ENCODE assay signal across 20 cellular contexts in genomic region chr3:32147935-32148334, GRCh38. TPM values are rescaled to one million over a fixed set of nuclear protein-coding genes. Genes with fewer than 3 reads are reported as not detected.
DNase-seq lines count a peak whose midpoint lies in the region; ATAC-seq, FAIRE-seq and TF ChIP-seq lines count a peak whose summit lies in the region.
"Had no signal": no experiment of that assay in that cellular context is flagged by ENCODE, and none has a peak within 500 bp of the region (broad histone marks: within the 10 kb centered on the region; RNA-seq: fewer than 3 reads in every experiment).

No MANE protein-coding gene starts in this region.

- dilution Hi-C loops in keratinocyte (cut with MboI; ENCODE audit: extremely low pct_ligation_motif_present, low sequenced_read_pairs), result loop anchor here (25.0 kb wide), 1 partner anchor 136 kb away; no protein-coding TSS in a partner anchor

- H3K27me3 Mint-ChIP-seq in CD4-positive, alpha-beta T cell, result no peaks in the 10 kb centered on the region
- H3K27me3 Mint-ChIP-seq: activated CD8-positive, alpha-beta memory T cell treated with anti-CD3 and anti-CD28 coated beads, Interleukin-2, amount 10 ng/mL, durations not matched to agents 7 days and 5 days; B cell had no signal

- no peak overlapping the region for H3K4me2 ChIP-seq in keratinocyte (ENCODE audit: control insufficient read depth, extremely low read depth, insufficient read depth, low read depth, low read length)

- no peak overlapping the region for H3K27ac Mint-ChIP-seq in CD4-positive, alpha-beta T cell
- H3K27ac Mint-ChIP-seq: activated CD8-positive, alpha-beta memory T cell treated with anti-CD3 and anti-CD28 coated beads, Interleukin-2, amount 10 ng/mL, durations not matched to agents 7 days and 5 days; B cell had no signal

- no peak overlapping the region for H3K4me3 ChIP-seq in keratinocyte (ENCODE audit: control insufficient read depth in 2 of 3, extremely low read depth in 1 of 3, insufficient read depth in 2 of 3, low read depth in 1 of 3, low read length in 3 of 3)
- H3K4me3 ChIP-seq: body of pancreas, sigmoid colon had no signal

- no peaks in the 10 kb centered on the region for H3K9me3 ChIP-seq in keratinocyte (ENCODE audit: control insufficient read depth, low read depth, low read length)
- H3K9me3 ChIP-seq in CD4-positive, alpha-beta T cell (ENCODE audit: control insufficient read depth, low read length), result no peaks in the 10 kb centered on the region
- H3K9me3 ChIP-seq: body of pancreas, sigmoid colon had no signal

- POLR2A ChIA-PET in HEK293T (lab: Yijun Ruan, JAX), result no interaction called here
- POLR2A ChIA-PET in CD4-positive, alpha-beta T cell (lab: Charles Lee), result no interaction called here

- peaks cover 79% of the 10 kb centered on the region for H3K36me3 Mint-ChIP-seq in CD4-positive, alpha-beta T cell (ENCODE audit: low read depth)

- in situ Hi-C loops in SK-MEL-5 (cut with HindIII; ENCODE audit: low pct_unique_long_range_greater_than_20kb, low sequenced_read_pairs), result no loop called here

- no peaks in the 10 kb centered on the region for H3K79me2 ChIP-seq in keratinocyte (ENCODE audit: control insufficient read depth, insufficient read depth, low read length)

- FAIRE-seq in keratinocyte (lab: Jason Lieb, UNC), result no peak
- FAIRE-seq: GM18507, urothelium cell line had no signal

- peak; percentile 32 for DNase-seq in HEK293T (ENCODE audit: extremely low spot score)
- peak; percentile 44 for DNase-seq in SK-MEL-5 (ENCODE audit: low read depth, low spot score)
- DNase-seq in keratinocyte (ENCODE audit: low read depth, low spot score), result no peak
- no peak for DNase-seq in CD4-positive, alpha-beta T cell
- DNase-seq: activated CD8-positive, alpha-beta memory T cell treated with anti-CD3 and anti-CD28 coated beads, Interleukin-2, amount 10 ng/mL, durations not matched to agents 7 days and 5 days; activated naive CD4-positive, alpha-beta T cell treated with Interleukin-2 at 50 U/mL for 16 hours; body of pancreas; GOT3; NCI-H510A; SHP77 treated with DMSO at 0.1 percent for 48 hours; sigmoid colon; stimulated activated CD4-positive, alpha-beta T cell treated with anti-CD3 and anti-CD28 coated beads, Interleukin-4, amount 100 ng/mL, for 4 hours; stimulated activated naive CD4-positive, alpha-beta T cell had no signal

- H3K27ac ChIP-seq in C4-2B (no peak overlapping the region), keratinocyte (ENCODE audit: control insufficient read depth, insufficient read depth, low read length) (no peak overlapping the region)
- H3K27ac ChIP-seq in CD4-positive, alpha-beta T cell (ENCODE audit: low read depth, low read length), result no peak overlapping the region
- H3K27ac ChIP-seq: body of pancreas, sigmoid colon had no signal

- intact Hi-C loops in CD4-positive, alpha-beta T cell (cut with DNase I, micrococcal nuclease), result loop anchor here in 1 of 2 experiments (10.0 kb wide), 1 partner anchor 423 kb away; no protein-coding TSS in a partner anchor

- CTCF ChIA-PET in HEK293T (lab: Yijun Ruan, JAX), result no interaction called here
- CTCF ChIA-PET in CD4-positive, alpha-beta T cell (lab: Charles Lee), result no interaction called here

- ATAC-seq in HG03045 (IDR thresholded peaks at IDR 0.05; ENCODE audit: unreplicated experiment) (no peak), GM18502 (IDR thresholded peaks at IDR 0.05; ENCODE audit: poor library complexity, unreplicated experiment) (no peak), HG02870 (IDR thresholded peaks at IDR 0.05; ENCODE audit: unreplicated experiment) (no peak)
- no peak for ATAC-seq in CD4-positive, alpha-beta T cell (ENCODE audit: poor library complexity)
- ATAC-seq: activated CD8-positive, alpha-beta memory T cell treated with anti-CD3 and anti-CD28 coated beads, Interleukin-2, amount 10 ng/mL, durations not matched to agents 7 days and 5 days; body of pancreas had no signal

- H2AFZ ChIP-seq in keratinocyte (ENCODE audit: control insufficient read depth, low read length), result no peak overlapping the region

- H3K36me3 ChIP-seq in keratinocyte (ENCODE audit: control insufficient read depth in 2 of 2, extremely low read depth in 1 of 2, insufficient read depth in 2 of 2, low read length in 2 of 2), result no peaks in the 10 kb centered on the region

- peaks cover 10% of the 10 kb centered on the region for H3K4me1 Mint-ChIP-seq in CD4-positive, alpha-beta T cell (ENCODE audit: low read depth)

- peaks cover 4% of the 10 kb centered on the region for H3K4me1 ChIP-seq in keratinocyte (ENCODE audit: control insufficient read depth, extremely low read depth, insufficient read depth, low read length)
- H3K4me1 ChIP-seq: body of pancreas had no signal

- TF ChIP-seq CTCF in C4-2B (conservative IDR thresholded peaks at IDR 0.05) (peak; percentile 20), keratinocyte (optimal IDR thresholded peaks at IDR 0.05 in 1 of 3, IDR thresholded peaks at IDR 0.05 in 1 of 3, conservative IDR thresholded peaks at IDR 0.05 in 1 of 3; ENCODE audit: extremely low read depth in 1 of 3, insufficient read depth in 2 of 3, low read length in 3 of 3) (peak in 2 of 3 experiments; percentile 21 to 27)
- TF ChIP-seq CTCF in CD4-positive, alpha-beta T cell (IDR thresholded peaks at IDR 0.05), result no peak

- H3K9me1 ChIP-seq in keratinocyte (ENCODE audit: control insufficient read depth, extremely low read depth, insufficient read depth, low read length), result no peaks in the 10 kb centered on the region

- no peak overlapping the region for H3K9ac ChIP-seq in keratinocyte (ENCODE audit: control insufficient read depth, extremely low read depth, insufficient read depth, low read length)

- H3K27me3 ChIP-seq in keratinocyte (ENCODE audit: control insufficient read depth, extremely low read depth, insufficient read depth, low read length), result no peaks in the 10 kb centered on the region
- no peaks in the 10 kb centered on the region for H3K27me3 ChIP-seq in CD4-positive, alpha-beta T cell (ENCODE audit: control insufficient read depth, insufficient read depth, low read length)
- H3K27me3 ChIP-seq: body of pancreas, sigmoid colon had no signal

- H4K20me1 ChIP-seq in keratinocyte (ENCODE audit: control insufficient read depth, extremely low read depth, insufficient read depth, low read length), result no peaks in the 10 kb centered on the region

- no peak overlapping the region for H3K4me3 Mint-ChIP-seq in CD4-positive, alpha-beta T cell
- H3K4me3 Mint-ChIP-seq: activated CD8-positive, alpha-beta memory T cell treated with anti-CD3 and anti-CD28 coated beads, Interleukin-2, amount 10 ng/mL, durations not matched to agents 7 days and 5 days; B cell had no signal

- no peaks in the 10 kb centered on the region for H3K9me3 Mint-ChIP-seq in CD4-positive, alpha-beta T cell

TF ChIP-seq in HEK293T, 16 proteins besides CTCF, POLR2A, EP300 and RAD21:
- TF ChIP-seq NFRKB (IDR thresholded peaks at IDR 0.05) (no peak), ARNT (IDR thresholded peaks at IDR 0.05) (no peak), HDGF (IDR thresholded peaks at IDR 0.05; ENCODE audit: borderline replicate concordance) (no peak), FOXK2 (IDR thresholded peaks at IDR 0.05) (no peak), FOXA1 (IDR thresholded peaks at IDR 0.05) (no peak), L3MBTL2 (conservative IDR thresholded peaks at IDR 0.05) (no peak)

RNA-seq across cellular contexts. Expression of gene GPD1L, which starts 41.5 kb away (rescaled TPM):
- 30.3 and 30.4 TPM in 2 replicates for total RNA-seq in SK-MEL-5 (2014; rRNA removed; shearing (Covaris generic))
- 24.4 and 34.5 TPM in 2 replicates for polyA plus RNA-seq in SK-MEL-5 (2015; cell fraction: cytosol; rRNA removed)
- polyA plus RNA-seq in SK-MEL-5 (2015; cell fraction: nucleus; rRNA removed), result 32.9 and 43.1 TPM in 2 replicates
- polyA plus RNA-seq in keratinocyte, result 2.5 to 4.5 TPM (median 3.4 TPM) in 3 replicates
- 4.3 TPM for polyA plus RNA-seq in keratinocyte (2011; ENCODE audit: low read depth)
- 2.5 and 5.3 TPM in 2 replicates for polyA plus RNA-seq in keratinocyte (2011; cell fraction: cytosol; rRNA removed)
- 3.1 and 3.3 TPM in 2 replicates for polyA plus RNA-seq in keratinocyte (2011; cell fraction: nucleus; rRNA removed)
- polyA plus RNA-seq in keratinocyte (2012; ENCODE audit: low replicate concordance), result 2.3 and 2.8 TPM in 2 replicates
- 0.98 to 6.1 TPM (median 3.5 TPM) in 3 replicates for polyA minus RNA-seq in keratinocyte
- polyA minus RNA-seq in keratinocyte (2011; cell fraction: cytosol; rRNA and poly(A)+ RNA removed), result 3.5 TPM
- 2.0 and 3.8 TPM in 2 replicates for polyA minus RNA-seq in keratinocyte (2011; cell fraction: nucleus; rRNA and poly(A)+ RNA removed)
- 10 to 100 TPM; 15.3 to 16.0 TPM for total RNA-seq in CD4-positive, alpha-beta T cell

Comparison
In these comparisons a context has a peak if more than half of its experiments do, and no peak if none do; other contexts are left out.
1. DNase-seq: peak in HEK293T (single experiment) and SK-MEL-5 (single experiment); none in keratinocyte (single experiment) and CD4-positive, alpha-beta T cell (0 of 10).